In the genomic region with DNA sequence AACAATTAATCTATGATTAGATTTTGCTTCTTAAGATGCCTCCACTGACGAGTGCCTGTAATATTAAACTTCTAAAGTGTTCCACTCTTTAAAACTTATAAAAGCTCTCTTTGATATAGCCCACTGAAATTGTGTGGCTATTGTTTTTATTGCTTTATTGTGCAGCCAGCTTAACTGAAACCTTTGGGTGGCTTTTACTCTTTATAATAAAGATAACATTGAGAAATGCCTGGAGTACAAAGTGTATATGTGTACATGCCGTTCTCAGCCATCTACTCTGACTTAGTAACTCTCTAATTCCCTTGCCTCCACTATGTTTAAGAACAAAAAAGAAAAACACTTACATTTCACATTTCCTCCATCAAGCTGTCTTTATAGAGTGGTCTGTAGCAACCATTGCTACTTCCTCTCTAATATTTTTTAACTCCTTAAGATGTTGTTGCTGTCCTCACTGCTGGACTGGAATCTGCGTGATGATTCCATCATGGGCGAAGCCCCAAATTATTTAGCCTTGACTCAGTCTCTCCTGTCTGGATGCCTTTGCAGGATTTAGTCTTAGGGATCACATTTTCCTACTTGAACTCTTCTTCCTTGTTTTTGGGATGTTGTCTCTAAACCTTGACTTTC, we compare ENCODE assay signal across 1 cellular context.
TF ChIP-seq lines count a peak whose summit lies in the region.

No MANE protein-coding gene starts in this region.

TF ChIP-seq in HepG2, 621 proteins besides CTCF, POLR2A, EP300 and RAD21:
- TF ChIP-seq MIER2 (CRISPR knock-in tag; IDR thresholded peaks at IDR 0.05) (no peak), ESRRA (CRISPR knock-in tag; IDR thresholded peaks at IDR 0.05; ENCODE audit: low read depth) (no peak), MIXL1 (CRISPR knock-in tag; IDR thresholded peaks at IDR 0.05) (no peak), ATM (IDR thresholded peaks at IDR 0.05; ENCODE audit: borderline replicate concordance) (no peak), ZNF10 (CRISPR knock-in tag; IDR thresholded peaks at IDR 0.05; ENCODE audit: borderline replicate concordance, low read depth) (no peak), ZNF775 (CRISPR knock-in tag; IDR thresholded peaks at IDR 0.05; ENCODE audit: borderline replicate concordance) (no peak), ZNF17 (CRISPR knock-in tag; IDR thresholded peaks at IDR 0.05) (no peak), ZNF644 (CRISPR knock-in tag; IDR thresholded peaks at IDR 0.05; ENCODE audit: low read depth) (no peak), PRMT3 (CRISPR knock-in tag; IDR thresholded peaks at IDR 0.05; ENCODE audit: borderline replicate concordance, low read depth) (no peak), MTF2 (CRISPR knock-in tag; IDR thresholded peaks at IDR 0.05; ENCODE audit: borderline replicate concordance) (no peak), SRF (IDR thresholded peaks at IDR 0.05; ENCODE audit: low read depth, low read length) (no peak), RAD51 (IDR thresholded peaks at IDR 0.05; ENCODE audit: borderline replicate concordance) (no peak), BHLHE40 (IDR thresholded peaks at IDR 0.05; ENCODE audit: low read length) (no peak), RFX3 (CRISPR knock-in tag; IDR thresholded peaks at IDR 0.05) (no peak), GFI1 (CRISPR knock-in tag; IDR thresholded peaks at IDR 0.05; ENCODE audit: borderline replicate concordance) (no peak)
- TF ChIP-seq, protein P1, sequence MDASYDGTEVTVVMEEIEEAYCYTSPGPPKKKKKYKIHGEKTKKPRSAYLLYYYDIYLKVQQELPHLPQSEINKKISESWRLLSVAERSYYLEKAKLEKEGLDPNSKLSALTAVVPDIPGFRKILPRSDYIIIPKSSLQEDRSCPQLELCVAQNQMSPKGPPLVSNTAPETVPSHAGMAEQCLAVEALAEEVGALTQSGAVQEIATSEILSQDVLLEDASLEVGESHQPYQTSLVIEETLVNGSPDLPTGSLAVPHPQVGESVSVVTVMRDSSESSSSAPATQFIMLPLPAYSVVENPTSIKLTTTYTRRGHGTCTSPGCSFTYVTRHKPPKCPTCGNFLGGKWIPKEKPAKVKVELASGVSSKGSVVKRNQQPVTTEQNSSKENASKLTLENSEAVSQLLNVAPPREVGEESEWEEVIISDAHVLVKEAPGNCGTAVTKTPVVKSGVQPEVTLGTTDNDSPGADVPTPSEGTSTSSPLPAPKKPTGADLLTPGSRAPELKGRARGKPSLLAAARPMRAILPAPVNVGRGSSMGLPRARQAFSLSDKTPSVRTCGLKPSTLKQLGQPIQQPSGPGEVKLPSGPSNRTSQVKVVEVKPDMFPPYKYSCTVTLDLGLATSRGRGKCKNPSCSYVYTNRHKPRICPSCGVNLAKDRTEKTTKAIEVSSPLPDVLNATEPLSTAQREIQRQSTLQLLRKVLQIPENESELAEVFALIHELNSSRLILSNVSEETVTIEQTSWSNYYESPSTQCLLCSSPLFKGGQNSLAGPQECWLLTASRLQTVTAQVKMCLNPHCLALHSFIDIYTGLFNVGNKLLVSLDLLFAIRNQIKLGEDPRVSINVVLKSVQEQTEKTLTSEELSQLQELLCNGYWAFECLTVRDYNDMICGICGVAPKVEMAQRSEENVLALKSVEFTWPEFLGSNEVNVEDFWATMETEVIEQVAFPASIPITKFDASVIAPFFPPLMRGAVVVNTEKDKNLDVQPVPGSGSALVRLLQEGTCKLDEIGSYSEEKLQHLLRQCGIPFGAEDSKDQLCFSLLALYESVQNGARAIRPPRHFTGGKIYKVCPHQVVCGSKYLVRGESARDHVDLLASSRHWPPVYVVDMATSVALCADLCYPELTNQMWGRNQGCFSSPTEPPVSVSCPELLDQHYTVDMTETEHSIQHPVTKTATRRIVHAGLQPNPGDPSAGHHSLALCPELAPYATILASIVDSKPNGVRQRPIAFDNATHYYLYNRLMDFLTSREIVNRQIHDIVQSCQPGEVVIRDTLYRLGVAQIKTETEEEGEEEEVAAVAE (CRISPR knock-in tag; IDR thresholded peaks at IDR 0.05; ENCODE audit: borderline replicate concordance): no peak
- TF ChIP-seq, protein P2, sequence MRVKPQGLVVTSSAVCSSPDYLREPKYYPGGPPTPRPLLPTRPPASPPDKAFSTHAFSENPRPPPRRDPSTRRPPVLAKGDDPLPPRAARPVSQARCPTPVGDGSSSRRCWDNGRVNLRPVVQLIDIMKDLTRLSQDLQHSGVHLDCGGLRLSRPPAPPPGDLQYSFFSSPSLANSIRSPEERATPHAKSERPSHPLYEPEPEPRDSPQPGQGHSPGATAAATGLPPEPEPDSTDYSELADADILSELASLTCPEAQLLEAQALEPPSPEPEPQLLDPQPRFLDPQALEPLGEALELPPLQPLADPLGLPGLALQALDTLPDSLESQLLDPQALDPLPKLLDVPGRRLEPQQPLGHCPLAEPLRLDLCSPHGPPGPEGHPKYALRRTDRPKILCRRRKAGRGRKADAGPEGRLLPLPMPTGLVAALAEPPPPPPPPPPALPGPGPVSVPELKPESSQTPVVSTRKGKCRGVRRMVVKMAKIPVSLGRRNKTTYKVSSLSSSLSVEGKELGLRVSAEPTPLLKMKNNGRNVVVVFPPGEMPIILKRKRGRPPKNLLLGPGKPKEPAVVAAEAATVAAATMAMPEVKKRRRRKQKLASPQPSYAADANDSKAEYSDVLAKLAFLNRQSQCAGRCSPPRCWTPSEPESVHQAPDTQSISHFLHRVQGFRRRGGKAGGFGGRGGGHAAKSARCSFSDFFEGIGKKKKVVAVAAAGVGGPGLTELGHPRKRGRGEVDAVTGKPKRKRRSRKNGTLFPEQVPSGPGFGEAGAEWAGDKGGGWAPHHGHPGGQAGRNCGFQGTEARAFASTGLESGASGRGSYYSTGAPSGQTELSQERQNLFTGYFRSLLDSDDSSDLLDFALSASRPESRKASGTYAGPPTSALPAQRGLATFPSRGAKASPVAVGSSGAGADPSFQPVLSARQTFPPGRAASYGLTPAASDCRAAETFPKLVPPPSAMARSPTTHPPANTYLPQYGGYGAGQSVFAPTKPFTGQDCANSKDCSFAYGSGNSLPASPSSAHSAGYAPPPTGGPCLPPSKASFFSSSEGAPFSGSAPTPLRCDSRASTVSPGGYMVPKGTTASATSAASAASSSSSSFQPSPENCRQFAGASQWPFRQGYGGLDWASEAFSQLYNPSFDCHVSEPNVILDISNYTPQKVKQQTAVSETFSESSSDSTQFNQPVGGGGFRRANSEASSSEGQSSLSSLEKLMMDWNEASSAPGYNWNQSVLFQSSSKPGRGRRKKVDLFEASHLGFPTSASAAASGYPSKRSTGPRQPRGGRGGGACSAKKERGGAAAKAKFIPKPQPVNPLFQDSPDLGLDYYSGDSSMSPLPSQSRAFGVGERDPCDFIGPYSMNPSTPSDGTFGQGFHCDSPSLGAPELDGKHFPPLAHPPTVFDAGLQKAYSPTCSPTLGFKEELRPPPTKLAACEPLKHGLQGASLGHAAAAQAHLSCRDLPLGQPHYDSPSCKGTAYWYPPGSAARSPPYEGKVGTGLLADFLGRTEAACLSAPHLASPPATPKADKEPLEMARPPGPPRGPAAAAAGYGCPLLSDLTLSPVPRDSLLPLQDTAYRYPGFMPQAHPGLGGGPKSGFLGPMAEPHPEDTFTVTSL (CRISPR knock-in tag; IDR thresholded peaks at IDR 0.05; ENCODE audit: borderline replicate concordance): no peak
- TF ChIP-seq, protein P3, sequence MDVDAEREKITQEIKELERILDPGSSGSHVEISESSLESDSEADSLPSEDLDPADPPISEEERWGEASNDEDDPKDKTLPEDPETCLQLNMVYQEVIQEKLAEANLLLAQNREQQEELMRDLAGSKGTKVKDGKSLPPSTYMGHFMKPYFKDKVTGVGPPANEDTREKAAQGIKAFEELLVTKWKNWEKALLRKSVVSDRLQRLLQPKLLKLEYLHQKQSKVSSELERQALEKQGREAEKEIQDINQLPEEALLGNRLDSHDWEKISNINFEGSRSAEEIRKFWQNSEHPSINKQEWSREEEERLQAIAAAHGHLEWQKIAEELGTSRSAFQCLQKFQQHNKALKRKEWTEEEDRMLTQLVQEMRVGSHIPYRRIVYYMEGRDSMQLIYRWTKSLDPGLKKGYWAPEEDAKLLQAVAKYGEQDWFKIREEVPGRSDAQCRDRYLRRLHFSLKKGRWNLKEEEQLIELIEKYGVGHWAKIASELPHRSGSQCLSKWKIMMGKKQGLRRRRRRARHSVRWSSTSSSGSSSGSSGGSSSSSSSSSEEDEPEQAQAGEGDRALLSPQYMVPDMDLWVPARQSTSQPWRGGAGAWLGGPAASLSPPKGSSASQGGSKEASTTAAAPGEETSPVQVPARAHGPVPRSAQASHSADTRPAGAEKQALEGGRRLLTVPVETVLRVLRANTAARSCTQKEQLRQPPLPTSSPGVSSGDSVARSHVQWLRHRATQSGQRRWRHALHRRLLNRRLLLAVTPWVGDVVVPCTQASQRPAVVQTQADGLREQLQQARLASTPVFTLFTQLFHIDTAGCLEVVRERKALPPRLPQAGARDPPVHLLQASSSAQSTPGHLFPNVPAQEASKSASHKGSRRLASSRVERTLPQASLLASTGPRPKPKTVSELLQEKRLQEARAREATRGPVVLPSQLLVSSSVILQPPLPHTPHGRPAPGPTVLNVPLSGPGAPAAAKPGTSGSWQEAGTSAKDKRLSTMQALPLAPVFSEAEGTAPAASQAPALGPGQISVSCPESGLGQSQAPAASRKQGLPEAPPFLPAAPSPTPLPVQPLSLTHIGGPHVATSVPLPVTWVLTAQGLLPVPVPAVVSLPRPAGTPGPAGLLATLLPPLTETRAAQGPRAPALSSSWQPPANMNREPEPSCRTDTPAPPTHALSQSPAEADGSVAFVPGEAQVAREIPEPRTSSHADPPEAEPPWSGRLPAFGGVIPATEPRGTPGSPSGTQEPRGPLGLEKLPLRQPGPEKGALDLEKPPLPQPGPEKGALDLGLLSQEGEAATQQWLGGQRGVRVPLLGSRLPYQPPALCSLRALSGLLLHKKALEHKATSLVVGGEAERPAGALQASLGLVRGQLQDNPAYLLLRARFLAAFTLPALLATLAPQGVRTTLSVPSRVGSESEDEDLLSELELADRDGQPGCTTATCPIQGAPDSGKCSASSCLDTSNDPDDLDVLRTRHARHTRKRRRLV (CRISPR knock-in tag; IDR thresholded peaks at IDR 0.05): no peak
